Comparison of ENCODE assay signal across 1 cellular context in the genomic region with DNA sequence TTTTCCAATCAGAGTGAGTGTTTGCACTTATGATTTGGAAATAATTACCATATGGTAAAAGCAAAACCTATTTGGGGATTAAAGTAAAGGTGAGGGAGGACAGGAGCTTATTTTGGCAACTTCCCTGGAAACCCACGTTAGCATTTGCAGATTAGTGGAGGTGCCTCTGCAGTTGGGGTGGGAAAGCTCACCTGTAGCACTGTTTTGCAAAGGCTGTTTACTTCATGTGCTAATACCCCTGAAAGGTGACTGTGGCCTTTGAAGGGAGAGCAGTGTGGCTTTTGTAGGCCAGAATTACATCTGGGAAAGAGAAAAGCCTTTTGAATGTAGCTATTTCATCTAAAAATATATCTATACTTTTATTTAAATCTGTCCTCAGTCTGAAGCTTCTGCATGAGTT.
TF ChIP-seq lines count a peak whose summit lies in the region.

No MANE protein-coding gene starts in this region.

TF ChIP-seq in GM23338, 12 proteins besides CTCF, POLR2A, EP300 and RAD21 (continued from another document):
- TF ChIP-seq, protein P1, sequence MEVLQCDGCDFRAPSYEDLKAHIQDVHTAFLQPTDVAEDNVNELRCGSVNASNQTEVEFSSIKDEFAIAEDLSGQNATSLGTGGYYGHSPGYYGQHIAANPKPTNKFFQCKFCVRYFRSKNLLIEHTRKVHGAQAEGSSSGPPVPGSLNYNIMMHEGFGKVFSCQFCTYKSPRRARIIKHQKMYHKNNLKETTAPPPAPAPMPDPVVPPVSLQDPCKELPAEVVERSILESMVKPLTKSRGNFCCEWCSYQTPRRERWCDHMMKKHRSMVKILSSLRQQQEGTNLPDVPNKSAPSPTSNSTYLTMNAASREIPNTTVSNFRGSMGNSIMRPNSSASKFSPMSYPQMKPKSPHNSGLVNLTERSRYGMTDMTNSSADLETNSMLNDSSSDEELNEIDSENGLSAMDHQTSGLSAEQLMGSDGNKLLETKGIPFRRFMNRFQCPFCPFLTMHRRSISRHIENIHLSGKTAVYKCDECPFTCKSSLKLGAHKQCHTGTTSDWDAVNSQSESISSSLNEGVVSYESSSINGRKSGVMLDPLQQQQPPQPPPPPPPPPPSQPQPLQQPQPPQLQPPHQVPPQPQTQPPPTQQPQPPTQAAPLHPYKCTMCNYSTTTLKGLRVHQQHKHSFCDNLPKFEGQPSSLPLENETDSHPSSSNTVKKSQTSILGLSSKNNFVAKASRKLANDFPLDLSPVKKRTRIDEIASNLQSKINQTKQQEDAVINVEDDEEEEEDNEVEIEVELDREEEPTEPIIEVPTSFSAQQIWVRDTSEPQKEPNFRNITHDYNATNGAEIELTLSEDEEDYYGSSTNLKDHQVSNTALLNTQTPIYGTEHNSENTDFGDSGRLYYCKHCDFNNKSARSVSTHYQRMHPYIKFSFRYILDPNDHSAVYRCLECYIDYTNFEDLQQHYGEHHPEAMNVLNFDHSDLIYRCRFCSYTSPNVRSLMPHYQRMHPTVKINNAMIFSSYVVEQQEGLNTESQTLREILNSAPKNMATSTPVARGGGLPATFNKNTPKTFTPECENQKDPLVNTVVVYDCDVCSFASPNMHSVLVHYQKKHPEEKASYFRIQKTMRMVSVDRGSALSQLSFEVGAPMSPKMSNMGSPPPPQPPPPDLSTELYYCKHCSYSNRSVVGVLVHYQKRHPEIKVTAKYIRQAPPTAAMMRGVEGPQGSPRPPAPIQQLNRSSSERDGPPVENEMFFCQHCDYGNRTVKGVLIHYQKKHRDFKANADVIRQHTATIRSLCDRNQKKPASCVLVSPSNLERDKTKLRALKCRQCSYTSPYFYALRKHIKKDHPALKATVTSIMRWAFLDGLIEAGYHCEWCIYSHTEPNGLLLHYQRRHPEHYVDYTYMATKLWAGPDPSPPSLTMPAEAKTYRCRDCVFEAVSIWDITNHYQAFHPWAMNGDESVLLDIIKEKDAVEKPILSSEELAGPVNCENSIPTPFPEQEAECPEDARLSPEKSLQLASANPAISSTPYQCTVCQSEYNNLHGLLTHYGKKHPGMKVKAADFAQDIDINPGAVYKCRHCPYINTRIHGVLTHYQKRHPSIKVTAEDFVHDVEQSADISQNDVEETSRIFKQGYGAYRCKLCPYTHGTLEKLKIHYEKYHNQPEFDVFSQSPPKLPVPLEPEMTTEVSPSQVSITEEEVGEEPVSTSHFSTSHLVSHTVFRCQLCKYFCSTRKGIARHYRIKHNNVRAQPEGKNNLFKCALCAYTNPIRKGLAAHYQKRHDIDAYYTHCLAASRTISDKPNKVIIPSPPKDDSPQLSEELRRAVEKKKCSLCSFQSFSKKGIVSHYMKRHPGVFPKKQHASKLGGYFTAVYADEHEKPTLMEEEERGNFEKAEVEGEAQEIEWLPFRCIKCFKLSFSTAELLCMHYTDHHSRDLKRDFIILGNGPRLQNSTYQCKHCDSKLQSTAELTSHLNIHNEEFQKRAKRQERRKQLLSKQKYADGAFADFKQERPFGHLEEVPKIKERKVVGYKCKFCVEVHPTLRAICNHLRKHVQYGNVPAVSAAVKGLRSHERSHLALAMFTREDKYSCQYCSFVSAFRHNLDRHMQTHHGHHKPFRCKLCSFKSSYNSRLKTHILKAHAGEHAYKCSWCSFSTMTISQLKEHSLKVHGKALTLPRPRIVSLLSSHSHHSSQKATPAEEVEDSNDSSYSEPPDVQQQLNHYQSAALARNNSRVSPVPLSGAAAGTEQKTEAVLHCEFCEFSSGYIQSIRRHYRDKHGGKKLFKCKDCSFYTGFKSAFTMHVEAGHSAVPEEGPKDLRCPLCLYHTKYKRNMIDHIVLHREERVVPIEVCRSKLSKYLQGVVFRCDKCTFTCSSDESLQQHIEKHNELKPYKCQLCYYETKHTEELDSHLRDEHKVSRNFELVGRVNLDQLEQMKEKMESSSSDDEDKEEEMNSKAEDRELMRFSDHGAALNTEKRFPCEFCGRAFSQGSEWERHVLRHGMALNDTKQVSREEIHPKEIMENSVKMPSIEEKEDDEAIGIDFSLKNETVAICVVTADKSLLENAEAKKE (CRISPR knock-in tag; IDR thresholded peaks at IDR 0.05), result 0 out of 2 replicates have a peak, but pooled peaks have one; percentile 38
- TF ChIP-seq, protein P2, sequence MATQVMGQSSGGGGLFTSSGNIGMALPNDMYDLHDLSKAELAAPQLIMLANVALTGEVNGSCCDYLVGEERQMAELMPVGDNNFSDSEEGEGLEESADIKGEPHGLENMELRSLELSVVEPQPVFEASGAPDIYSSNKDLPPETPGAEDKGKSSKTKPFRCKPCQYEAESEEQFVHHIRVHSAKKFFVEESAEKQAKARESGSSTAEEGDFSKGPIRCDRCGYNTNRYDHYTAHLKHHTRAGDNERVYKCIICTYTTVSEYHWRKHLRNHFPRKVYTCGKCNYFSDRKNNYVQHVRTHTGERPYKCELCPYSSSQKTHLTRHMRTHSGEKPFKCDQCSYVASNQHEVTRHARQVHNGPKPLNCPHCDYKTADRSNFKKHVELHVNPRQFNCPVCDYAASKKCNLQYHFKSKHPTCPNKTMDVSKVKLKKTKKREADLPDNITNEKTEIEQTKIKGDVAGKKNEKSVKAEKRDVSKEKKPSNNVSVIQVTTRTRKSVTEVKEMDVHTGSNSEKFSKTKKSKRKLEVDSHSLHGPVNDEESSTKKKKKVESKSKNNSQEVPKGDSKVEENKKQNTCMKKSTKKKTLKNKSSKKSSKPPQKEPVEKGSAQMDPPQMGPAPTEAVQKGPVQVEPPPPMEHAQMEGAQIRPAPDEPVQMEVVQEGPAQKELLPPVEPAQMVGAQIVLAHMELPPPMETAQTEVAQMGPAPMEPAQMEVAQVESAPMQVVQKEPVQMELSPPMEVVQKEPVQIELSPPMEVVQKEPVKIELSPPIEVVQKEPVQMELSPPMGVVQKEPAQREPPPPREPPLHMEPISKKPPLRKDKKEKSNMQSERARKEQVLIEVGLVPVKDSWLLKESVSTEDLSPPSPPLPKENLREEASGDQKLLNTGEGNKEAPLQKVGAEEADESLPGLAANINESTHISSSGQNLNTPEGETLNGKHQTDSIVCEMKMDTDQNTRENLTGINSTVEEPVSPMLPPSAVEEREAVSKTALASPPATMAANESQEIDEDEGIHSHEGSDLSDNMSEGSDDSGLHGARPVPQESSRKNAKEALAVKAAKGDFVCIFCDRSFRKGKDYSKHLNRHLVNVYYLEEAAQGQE (IDR thresholded peaks at IDR 0.05; ENCODE audit: unreplicated experiment), result no peak
- no peak for TF ChIP-seq EZH2phosphoT487 (IDR thresholded peaks at IDR 0.05; ENCODE audit: unreplicated experiment)
- TF ChIP-seq EZH2 (IDR thresholded peaks at IDR 0.05; ENCODE audit: low read depth, unreplicated experiment), result no peak
